8 cellular contexts compared by ENCODE assay signal in the genomic region with DNA sequence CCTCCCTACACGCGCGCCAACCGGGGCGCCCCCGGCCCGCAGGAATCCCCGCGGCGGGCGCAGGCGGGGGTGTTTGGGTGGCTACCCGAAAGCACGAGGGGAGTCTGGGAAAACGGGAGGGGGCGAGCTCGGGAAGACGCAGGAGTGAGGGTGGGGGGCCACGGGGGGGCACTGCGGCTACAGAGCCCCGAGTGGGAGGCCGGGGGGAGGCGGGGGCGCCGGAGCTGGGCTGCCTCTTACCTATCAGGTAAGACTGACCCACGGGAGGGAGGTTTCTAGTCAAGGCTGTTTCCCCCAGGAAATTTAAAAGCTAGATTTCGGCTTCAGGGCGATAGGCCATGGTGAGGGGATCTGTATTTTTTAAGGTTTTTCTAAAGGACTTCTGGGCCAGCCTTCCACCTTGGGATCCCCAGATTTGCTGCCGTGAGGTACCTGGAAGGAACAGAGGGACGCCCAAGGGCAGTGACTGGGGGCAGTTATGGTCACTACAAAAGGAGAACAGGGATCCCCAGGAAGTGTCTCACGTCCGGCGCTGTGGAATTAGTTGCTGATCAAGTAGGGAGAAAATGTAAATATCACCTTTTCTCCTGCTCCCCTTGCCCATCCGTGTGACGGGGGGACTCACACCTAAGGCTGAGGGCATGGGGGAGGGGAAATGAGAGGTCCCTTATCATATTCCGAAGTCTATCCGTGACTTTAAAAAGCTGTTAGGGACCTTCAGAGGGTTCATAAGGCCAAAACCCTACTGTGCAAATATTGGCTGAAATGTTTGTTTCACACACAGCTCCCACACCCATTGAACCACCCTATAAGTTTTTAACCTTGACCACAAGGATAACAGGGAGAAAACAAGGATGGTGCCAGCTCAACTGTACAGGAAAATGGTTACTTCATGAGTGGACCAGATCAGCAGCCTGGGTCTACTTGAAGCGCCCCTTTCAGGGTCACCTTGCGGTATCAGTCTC. TPM values are rescaled to one million over a fixed set of nuclear protein-coding genes. Genes with fewer than 3 reads are reported as not detected.
DNase-seq lines count a peak whose midpoint lies in the region; TF ChIP-seq lines count a peak whose summit lies in the region.

No MANE protein-coding gene starts in this region.

- TF ChIP-seq CTCF in NB4 (IDR thresholded peaks at IDR 0.05; ENCODE audit: low read depth, low read length) (no peak), mammary epithelial cell (conservative IDR thresholded peaks at IDR 0.05 in 1 of 2, IDR thresholded peaks at IDR 0.05 in 1 of 2; ENCODE audit: extremely low read depth in 1 of 2, insufficient read depth in 1 of 2, low read depth in 1 of 2, low read length in 2 of 2) (no peak), GM10248 (IDR thresholded peaks at IDR 0.05; ENCODE audit: control extremely low read depth, extremely low read depth, low read depth, missing control alignments) (no peak)

- H3K4me1 ChIP-seq in ES-I3 (ENCODE audit: insufficient read depth, low read length) (no peaks in the 10 kb centered on the region), mammary epithelial cell (ENCODE audit: insufficient read depth, low read length) (peaks cover 39% of the 10 kb centered on the region), stomach smooth muscle (ENCODE audit: control insufficient read depth, insufficient read depth, low read length) (peaks cover 52% of the 10 kb centered on the region)

- H3K9ac ChIP-seq in ES-I3 (ENCODE audit: low read depth, low read length) (peak overlapping the region; percentile 52), mammary epithelial cell (ENCODE audit: insufficient read depth, low read length) (peak overlapping the region; percentile 76), stomach smooth muscle (ENCODE audit: low read length in 2 of 2) (peak overlapping the region; percentile 63 to 82)

- dilution Hi-C loops in mammary epithelial cell (cut with HindIII; ENCODE audit: low sequenced_read_pairs), result loop anchor here (25.0 kb wide), 1 partner anchor 1138 kb away; no protein-coding TSS in a partner anchor

- DNase-seq in NB4 (ENCODE audit: low read depth), result peak; percentile 10
- DNase-seq in mammary epithelial cell, result no peak
- peak; percentile 38 for DNase-seq in left kidney (ENCODE audit: low read depth, low spot score)
- DNase-seq in GM10248 (ENCODE audit: extremely low spot score), result no peak
- DNase-seq in NCI-H128 (lab: John Stamatoyannopoulos, UW; ENCODE audit: unreplicated experiment), result no peak
- no peak for DNase-seq in MV-4-11 (lab: John Stamatoyannopoulos, UW)

- TF ChIP-seq POLR2A in NB4 (IDR thresholded peaks at IDR 0.05; ENCODE audit: extremely low read depth, insufficient read length), result no peak

- H3K9me3 ChIP-seq in ES-I3 (ENCODE audit: control insufficient read depth, insufficient read depth, low read length) (no peaks in the 10 kb centered on the region), mammary epithelial cell (replicated peaks; ENCODE audit: insufficient read depth, low read length) (peaks cover 3% of the 10 kb centered on the region), stomach smooth muscle (ENCODE audit: control insufficient read depth in 2 of 2, low read length in 2 of 2) (no peaks in the 10 kb centered on the region)

- peaks cover 43% of the 10 kb centered on the region for H3K79me2 ChIP-seq in mammary epithelial cell (ENCODE audit: insufficient read depth, low read length)

- H3K36me3 ChIP-seq in ES-I3 (ENCODE audit: insufficient read depth, low read length) (no peaks in the 10 kb centered on the region), mammary epithelial cell (ENCODE audit: insufficient read depth, low read length) (peaks cover 7% of the 10 kb centered on the region), stomach smooth muscle (ENCODE audit: control insufficient read depth in 2 of 2, insufficient read depth in 2 of 2, low read length in 2 of 2) (no peaks in the 10 kb centered on the region)

- 7% methylated on average over 10 of the region's 39 CpGs for WGBS in mammary epithelial cell (ENCODE audit: low coverage, missing lambda C conversion rate)

- intact Hi-C loops in mammary epithelial cell (cut with micrococcal nuclease), result loop anchor here (5.0 to 10.0 kb wide), 8 partner anchors 238 to 775 kb away; no protein-coding TSS in a partner anchor

- peak overlapping the region; percentile 60 for H2AFZ ChIP-seq in mammary epithelial cell (ENCODE audit: low read depth, low read length)

- peak overlapping the region; percentile 91 for H3K4me2 ChIP-seq in mammary epithelial cell (ENCODE audit: insufficient read depth, low read depth, low read length)

- peaks cover 3% of the 10 kb centered on the region for H4K20me1 ChIP-seq in mammary epithelial cell (ENCODE audit: insufficient read depth, low read length)

- BruUV-seq in mammary epithelial cell (replicated peaks; lab: Mats Ljungman, UMichigan), result no TSS peak

- H3K27ac ChIP-seq in mammary epithelial cell (ENCODE audit: insufficient read depth, low read depth, low read length) (peak overlapping the region; percentile 62), stomach smooth muscle (ENCODE audit: low read length) (peak overlapping the region; percentile 86)

- H3K27me3 ChIP-seq in mammary epithelial cell (ENCODE audit: insufficient read depth, low read length) (no peaks in the 10 kb centered on the region), stomach smooth muscle (ENCODE audit: control insufficient read depth in 1 of 2, insufficient read depth in 2 of 2, low read length in 2 of 2) (no peaks in the 10 kb centered on the region)

- POLR2A ChIA-PET in GM10248 (lab: Yijun Ruan, JAX), result no interaction called here

- H3K4me3 ChIP-seq in NB4 (ENCODE audit: low read depth, low read length), result peak overlapping the region; percentile 54
- peak overlapping the region; percentile 46 to 85 (median 82) for H3K4me3 ChIP-seq in mammary epithelial cell (replicated peaks in 1 of 3; ENCODE audit: insufficient read depth in 1 of 3, low read depth in 2 of 3, low read length in 3 of 3)
- peak overlapping the region; percentile 54 to 79 for H3K4me3 ChIP-seq in stomach smooth muscle (ENCODE audit: low read length in 2 of 2)

- CTCF ChIA-PET in mammary epithelial cell (lab: Charles Lee; ENCODE audit: low non-redundant PET), result interaction anchor here (0.5 to 0.7 kb wide), 4 partner anchors 37 to 844 kb away, joined by 3 to 6 read pairs (median 3); no protein-coding TSS in a partner anchor
- CTCF ChIA-PET in GM10248 (lab: Yijun Ruan, JAX), result interaction anchor here (0.7 to 6.4 kb wide), 11 partner anchors 10 to 1131 kb away, joined by 3 to 59 read pairs (median 3); a partner anchor contains a TSS

- in situ Hi-C loops in mammary epithelial cell (cut with MboI; ENCODE audit: low sequenced_read_pairs in 2 of 2), result loop anchor here (5.0 to 25.0 kb wide), 7 partner anchors 312 to 1133 kb away; no protein-coding TSS in a partner anchor

RNA-seq across cellular contexts. Expression of a gene that starts 0.6 kb away (rescaled TPM):
- 10 to 100 TPM; 25.8 to 36.2 TPM for total RNA-seq in mammary epithelial cell
- 27.6 TPM for polyA plus RNA-seq in mammary epithelial cell
- 45.6 TPM for polyA minus RNA-seq in mammary epithelial cell

RNA-seq across cellular contexts. Expression of a gene that starts 35.6 kb away (rescaled TPM):
- 10 to 100 TPM; 43.3 to 52.1 TPM for total RNA-seq in mammary epithelial cell
- 12.1 TPM for polyA plus RNA-seq in mammary epithelial cell
- 63.2 TPM for polyA minus RNA-seq in mammary epithelial cell

Comparison
In these comparisons a context has a peak if more than half of its experiments do, and no peak if none do; other contexts are left out.
1. DNase-seq: peak in NB4 (single experiment) and left kidney (single experiment); none in mammary epithelial cell (single experiment), GM10248 (single experiment), NCI-H128 (single experiment) and MV-4-11 (single experiment).
2. Peak in every context shown above with its lines, with median percentiles within 50 percentile points of each other: H3K9ac ChIP-seq and H3K4me3 ChIP-seq.